Comparison of ENCODE assay signal across 22 cellular contexts in genomic region chr17:43471801-43472200, GRCh38.
"Had no signal": no experiment of that assay in that cellular context is flagged by ENCODE, and none has a peak within 500 bp of the region (broad histone marks: within the 10 kb centered on the region; RNA-seq: fewer than 3 reads in every experiment).

No MANE protein-coding gene starts in this region.

- H3K27ac Mint-ChIP-seq: activated CD4-positive, alpha-beta T cell treated with anti-CD3 and anti-CD28 coated beads, Interleukin-2, amount 10 ng/mL, durations not matched to agents 7 days and 5 days; activated naive CD8-positive, alpha-beta T cell treated with anti-CD3 and anti-CD28 coated beads, Interleukin-2, amount 10 ng/mL, durations not matched to agents 7 days and 5 days; natural killer cell treated with Interleukin-12 subunit alpha and Interleukin-12 subunit beta and Interleukin-15 and Interleukin-18, amount 100 ng/mL, for 72 hours had no signal

- H3K79me2 ChIP-seq: hepatocyte had no signal

- H3K4me3 ChIP-seq: coronary artery, esophagus squamous epithelium, hepatocyte, left ventricle myocardium inferior, right atrium auricular region, tibial artery had no signal

- H3K36me3 Mint-ChIP-seq: activated naive CD8-positive, alpha-beta T cell treated with anti-CD3 and anti-CD28 coated beads, Interleukin-2, amount 10 ng/mL, durations not matched to agents 7 days and 5 days; natural killer cell treated with Interleukin-12 subunit alpha and Interleukin-12 subunit beta and Interleukin-15 and Interleukin-18, amount 100 ng/mL, for 72 hours had no signal

- FAIRE-seq: kidney, small intestine, urothelium cell line had no signal

- H3K27me3 ChIP-seq: esophagus squamous epithelium, hepatocyte, right atrium auricular region, tibial artery had no signal

- H3K4me3 Mint-ChIP-seq: activated CD4-positive, alpha-beta T cell treated with anti-CD3 and anti-CD28 coated beads, Interleukin-2, amount 10 ng/mL, durations not matched to agents 7 days and 5 days; activated naive CD8-positive, alpha-beta T cell treated with anti-CD3 and anti-CD28 coated beads, Interleukin-2, amount 10 ng/mL, durations not matched to agents 7 days and 5 days; natural killer cell treated with Interleukin-12 subunit alpha and Interleukin-12 subunit beta and Interleukin-15 and Interleukin-18, amount 100 ng/mL, for 72 hours had no signal

- H2AFZ ChIP-seq: hepatocyte had no signal

- DNase-seq: activated CD4-positive, alpha-beta T cell treated with anti-CD3 and anti-CD28 coated beads, Interleukin-2, amount 10 ng/mL, durations not matched to agents 7 days and 5 days; activated CD8-positive, alpha-beta memory T cell treated with anti-CD3 and anti-CD28 coated beads, Interleukin-2, amount 50 U/mL, for 48 hours; activated naive CD8-positive, alpha-beta T cell treated with anti-CD3 and anti-CD28 coated beads, Interleukin-2, amount 10 ng/mL, durations not matched to agents 7 days and 5 days; anterior cingulate cortex; central memory CD4-positive, alpha-beta T cell; effector CD4-positive, alpha-beta T cell; esophagus squamous epithelium; kidney; left ventricle myocardium inferior; mesenchymal stem cell; nucleus accumbens; posterior cingulate gyrus; small intestine; stimulated activated CD4-positive, alpha-beta T cell treated with anti-CD3 and anti-CD28 coated beads, Interleukin-4, amount 100 ng/mL, for 24 hours; stimulated activated naive CD4-positive, alpha-beta T cell; T-helper 2 cell; tibial artery had no signal

- H3K9me3 Mint-ChIP-seq: activated CD4-positive, alpha-beta T cell treated with anti-CD3 and anti-CD28 coated beads, Interleukin-2, amount 10 ng/mL, durations not matched to agents 7 days and 5 days; activated naive CD8-positive, alpha-beta T cell treated with anti-CD3 and anti-CD28 coated beads, Interleukin-2, amount 10 ng/mL, durations not matched to agents 7 days and 5 days; natural killer cell treated with Interleukin-12 subunit alpha and Interleukin-12 subunit beta and Interleukin-15 and Interleukin-18, amount 100 ng/mL, for 72 hours had no signal

- ATAC-seq: natural killer cell treated with Interleukin-12 subunit alpha and Interleukin-12 subunit beta and Interleukin-15 and Interleukin-18, amount 100 ng/mL, for 72 hours had no signal

- H3K9me3 ChIP-seq: esophagus squamous epithelium, left ventricle myocardium inferior, right atrium auricular region, tibial artery had no signal

- H3K36me3 ChIP-seq: esophagus squamous epithelium, left ventricle myocardium inferior, right atrium auricular region, tibial artery had no signal

- H3K4me1 ChIP-seq: right atrium auricular region had no signal

- H3K27ac ChIP-seq: coronary artery, hepatocyte, left ventricle myocardium inferior, right atrium auricular region, tibial artery had no signal

- H3K4me1 Mint-ChIP-seq: activated CD4-positive, alpha-beta T cell treated with anti-CD3 and anti-CD28 coated beads, Interleukin-2, amount 10 ng/mL, durations not matched to agents 7 days and 5 days; activated naive CD8-positive, alpha-beta T cell treated with anti-CD3 and anti-CD28 coated beads, Interleukin-2, amount 10 ng/mL, durations not matched to agents 7 days and 5 days had no signal

- H3K4me2 ChIP-seq: hepatocyte had no signal
